ENCODE assay signal across 27 cellular contexts in the genomic region with DNA sequence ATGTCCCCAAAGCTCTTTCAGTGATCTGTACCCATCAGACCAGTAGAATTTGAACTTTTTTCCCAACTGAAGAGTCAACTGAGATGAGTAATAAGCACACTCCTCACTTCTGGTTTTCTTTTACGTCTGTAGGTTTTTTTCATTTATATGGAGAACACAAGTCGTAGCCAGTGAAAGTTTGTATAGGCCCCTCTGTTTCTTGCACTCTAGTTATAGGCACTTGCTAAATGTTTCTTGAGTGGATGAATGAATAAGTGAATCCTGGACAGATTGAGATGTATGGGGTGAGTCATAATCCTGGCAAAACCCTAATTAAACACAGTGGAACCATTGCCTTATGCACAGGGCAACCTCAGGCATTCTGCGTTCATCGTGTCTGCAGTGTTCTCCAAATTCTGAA.
DNase-seq lines count a peak whose midpoint lies in the region; ATAC-seq and TF ChIP-seq lines count a peak whose summit lies in the region.
"Had no signal": no experiment of that assay in that cellular context is flagged by ENCODE, and none has a peak within 500 bp of the region (broad histone marks: within the 10 kb centered on the region; RNA-seq: fewer than 3 reads in every experiment).

No MANE protein-coding gene starts in this region.

- H2AFZ ChIP-seq in PC-3 (ENCODE audit: low read length) (no peak overlapping the region), fibroblast of lung (ENCODE audit: low read length) (no peak overlapping the region)

- H3K4me1 Mint-ChIP-seq in activated CD4-positive, alpha-beta T cell treated with anti-CD3 and anti-CD28 coated beads for 36 hours, result no peaks in the 10 kb centered on the region
- H3K4me1 Mint-ChIP-seq in activated CD4-positive, alpha-beta T cell treated with anti-CD3 and anti-CD28 coated beads, Interleukin-2, amount 10 ng/mL, durations not matched to agents 7 days and 5 days, result no peaks in the 10 kb centered on the region
- no peaks in the 10 kb centered on the region for H3K4me1 Mint-ChIP-seq in T-helper 2 cell treated with Interferon-gamma antibody and Interleukin-4, amounts not matched to agents 5 μg/mL and 100 μg/mL, for 36 hours (ENCODE audit: low read depth)
- peaks cover 63% of the 10 kb centered on the region for H3K4me1 Mint-ChIP-seq in nephron progenitor cell

- H3K4me2 ChIP-seq in PC-3 (ENCODE audit: low read length), result no peak overlapping the region
- H3K4me2 ChIP-seq in fibroblast of lung (ENCODE audit: extremely low read depth, insufficient read depth, low read length), result no peak overlapping the region
- H3K4me2 ChIP-seq: BLaER1 treated with 17β-estradiol and CSF1 and Interleukin-3, amounts not matched to agents 10 nM and 100 nM had no signal

- peak; percentile 36 for ATAC-seq in activated CD4-positive, alpha-beta T cell treated with anti-CD3 and anti-CD28 coated beads for 36 hours
- ATAC-seq in PC-3, result peak; percentile 45
- ATAC-seq in upper lobe of right lung, result no peak

- H3K9me3 ChIP-seq in PC-3 (ENCODE audit: low read length) (no peaks in the 10 kb centered on the region), fibroblast of lung (ENCODE audit: control insufficient read depth, insufficient read depth, low read depth, low read length) (no peaks in the 10 kb centered on the region), upper lobe of right lung (no peaks in the 10 kb centered on the region)
- H3K9me3 ChIP-seq: BLaER1 treated with 17β-estradiol and CSF1 and Interleukin-3, amounts not matched to agents 10 nM and 100 nM; SJCRH30; stomach; uterus had no signal

- H3K9me2 ChIP-seq in PC-3 (replicated peaks; ENCODE audit: low read length), result no peaks in the 10 kb centered on the region

- no peak for TF ChIP-seq CTCF in PC-3 (conservative IDR thresholded peaks at IDR 0.05; ENCODE audit: low read depth, low read length)
- no peak for TF ChIP-seq CTCF in fibroblast of lung (conservative IDR thresholded peaks at IDR 0.05 in 1 of 2, IDR thresholded peaks at IDR 0.05 in 1 of 2; ENCODE audit: low read depth in 1 of 2, low read length in 2 of 2)
- no peak for TF ChIP-seq CTCF in upper lobe of right lung (IDR thresholded peaks at IDR 0.05)
- TF ChIP-seq CTCF in nephron progenitor cell (IDR thresholded peaks at IDR 0.05), result no peak

- peaks cover 17% of the 10 kb centered on the region for H3K4me1 ChIP-seq in PC-3 (ENCODE audit: insufficient read depth, low read length)
- H3K4me1 ChIP-seq in fibroblast of lung (ENCODE audit: control insufficient read depth, extremely low read depth, insufficient read depth, low read length), result peaks cover 13% of the 10 kb centered on the region
- H3K4me1 ChIP-seq in upper lobe of right lung, result peaks cover 31% of the 10 kb centered on the region
- H3K4me1 ChIP-seq: uterus had no signal

- H3F3A ChIP-seq in PC-3 (ENCODE audit: low read length, unreplicated experiment), result no peaks in the 10 kb centered on the region

- H4K20me1 ChIP-seq in PC-3 (ENCODE audit: low read length) (no peaks in the 10 kb centered on the region), fibroblast of lung (ENCODE audit: control insufficient read depth, extremely low read depth, insufficient read depth, low read length) (no peaks in the 10 kb centered on the region)
- H4K20me1 ChIP-seq: BLaER1 treated with 17β-estradiol and CSF1 and Interleukin-3, amounts not matched to agents 10 nM and 100 nM had no signal

- H3K9me3 Mint-ChIP-seq in activated CD4-positive, alpha-beta T cell treated with anti-CD3 and anti-CD28 coated beads for 36 hours (ENCODE audit: low read depth), result no peaks in the 10 kb centered on the region
- H3K9me3 Mint-ChIP-seq in activated CD4-positive, alpha-beta T cell treated with anti-CD3 and anti-CD28 coated beads, Interleukin-2, amount 10 ng/mL, durations not matched to agents 7 days and 5 days, result no peaks in the 10 kb centered on the region
- no peaks in the 10 kb centered on the region for H3K9me3 Mint-ChIP-seq in T-helper 2 cell treated with Interferon-gamma antibody and Interleukin-4, amounts not matched to agents 5 μg/mL and 100 μg/mL, for 36 hours
- no peaks in the 10 kb centered on the region for H3K9me3 Mint-ChIP-seq in nephron progenitor cell
- H3K9me3 Mint-ChIP-seq: brain, H9, neural crest cell had no signal

- H3K36me3 ChIP-seq in PC-3 (ENCODE audit: low read depth, low read length), result no peaks in the 10 kb centered on the region
- no peaks in the 10 kb centered on the region for H3K36me3 ChIP-seq in fibroblast of lung (ENCODE audit: control insufficient read depth, insufficient read depth, low read length)
- H3K36me3 ChIP-seq in upper lobe of right lung, result no peaks in the 10 kb centered on the region
- H3K36me3 ChIP-seq: BLaER1 treated with 17β-estradiol and CSF1 and Interleukin-3, amounts not matched to agents 10 nM and 100 nM; SJCRH30; stomach; uterus had no signal

- H3K36me3 Mint-ChIP-seq in activated CD4-positive, alpha-beta T cell treated with anti-CD3 and anti-CD28 coated beads for 36 hours (ENCODE audit: low read depth), result no peaks in the 10 kb centered on the region
- no peaks in the 10 kb centered on the region for H3K36me3 Mint-ChIP-seq in activated CD4-positive, alpha-beta T cell treated with anti-CD3 and anti-CD28 coated beads, Interleukin-2, amount 10 ng/mL, durations not matched to agents 7 days and 5 days (ENCODE audit: low read depth)
- no peaks in the 10 kb centered on the region for H3K36me3 Mint-ChIP-seq in T-helper 2 cell treated with Interferon-gamma antibody and Interleukin-4, amounts not matched to agents 5 μg/mL and 100 μg/mL, for 36 hours (ENCODE audit: low read depth)
- H3K36me3 Mint-ChIP-seq in nephron progenitor cell (ENCODE audit: low read depth), result peaks cover 9% of the 10 kb centered on the region
- H3K36me3 Mint-ChIP-seq: brain had no signal

- H3K79me2 ChIP-seq in PC-3 (ENCODE audit: low read length), result no peaks in the 10 kb centered on the region
- no peaks in the 10 kb centered on the region for H3K79me2 ChIP-seq in fibroblast of lung (ENCODE audit: control insufficient read depth, insufficient read depth, low read length)

- CTCF ChIA-PET in activated CD4-positive, alpha-beta T cell treated with anti-CD3 and anti-CD28 coated beads for 36 hours (lab: Charles Lee), result no interaction called here
- CTCF ChIA-PET in activated CD4-positive, alpha-beta T cell treated with anti-CD3 and anti-CD28 coated beads, Interleukin-2, amount 10 ng/mL, durations not matched to agents 7 days and 5 days (lab: Charles Lee), result no interaction called here
- CTCF ChIA-PET in PC-3 (lab: Charles Lee), result no interaction called here

- no peak for DNase-seq in activated CD4-positive, alpha-beta T cell treated with anti-CD3 and anti-CD28 coated beads for 36 hours
- no peak for DNase-seq in activated CD4-positive, alpha-beta T cell treated with anti-CD3 and anti-CD28 coated beads, Interleukin-2, amount 10 ng/mL, durations not matched to agents 7 days and 5 days
- DNase-seq in PC-3, result peak; percentile 38
- DNase-seq in fibroblast of lung (ENCODE audit: low read depth in 2 of 2), result peak; percentile 70 to 72
- DNase-seq in upper lobe of right lung, result no peak
- DNase-seq in T-helper 2 cell treated with Interferon-gamma antibody and Interleukin-4, amounts not matched to agents 5 μg/mL and 100 μg/mL, for 36 hours (ENCODE audit: low spot score), result no peak
- DNase-seq in islet precursor cell, result no peak
- DNase-seq in nephron progenitor cell, result no peak
- DNase-seq: activated CD8-positive, alpha-beta memory T cell treated with anti-CD3 and anti-CD28 coated beads for 24 hours; activated T-cell treated with anti-CD3 and anti-CD28 coated beads, Interleukin-2, amount 50 U/mL, for 48 hours; dermis blood vessel endothelial cell; H9; midbrain; NCI-H1048; NCI-H2029 treated with DMSO at 0.1 percent for 48 hours; NCI-H510A treated with DMSO at 0.1 percent for 48 hours; stimulated activated CD4-positive, alpha-beta T cell treated with anti-CD3 and anti-CD28 coated beads, Interleukin-2, amount 100 ng/mL, for 48 hours; stomach; uterus had no signal

- intact Hi-C loops in activated CD4-positive, alpha-beta T cell treated with anti-CD3 and anti-CD28 coated beads for 36 hours (cut with DNase I, micrococcal nuclease), result no loop called here
- intact Hi-C loops in PC-3 (cut with micrococcal nuclease), result no loop called here
- intact Hi-C loops in upper lobe of right lung (cut with DNase I), result loop anchor here (5.0 kb wide), 1 partner anchor 46 kb away; no protein-coding TSS in a partner anchor

- no TSS peak for BruUV-seq in PC-3 (replicated peaks; lab: Mats Ljungman, UMichigan)

- no peak overlapping the region for H3K27ac Mint-ChIP-seq in activated CD4-positive, alpha-beta T cell treated with anti-CD3 and anti-CD28 coated beads for 36 hours
- H3K27ac Mint-ChIP-seq in activated CD4-positive, alpha-beta T cell treated with anti-CD3 and anti-CD28 coated beads, Interleukin-2, amount 10 ng/mL, durations not matched to agents 7 days and 5 days, result no peak overlapping the region
- H3K27ac Mint-ChIP-seq in T-helper 2 cell treated with Interferon-gamma antibody and Interleukin-4, amounts not matched to agents 5 μg/mL and 100 μg/mL, for 36 hours, result no peak overlapping the region
- H3K27ac Mint-ChIP-seq in nephron progenitor cell, result no peak overlapping the region
- H3K27ac Mint-ChIP-seq: activated naive CD8-positive, alpha-beta T cell; brain; H9; progenitor cell of endocrine pancreas had no signal

- POLR2A ChIA-PET in activated CD4-positive, alpha-beta T cell treated with anti-CD3 and anti-CD28 coated beads for 36 hours (lab: Charles Lee), result no interaction called here
- POLR2A ChIA-PET in activated CD4-positive, alpha-beta T cell treated with anti-CD3 and anti-CD28 coated beads, Interleukin-2, amount 10 ng/mL, durations not matched to agents 7 days and 5 days (lab: Charles Lee), result no interaction called here
- POLR2A ChIA-PET in PC-3 (lab: Charles Lee; ENCODE audit: unreplicated experiment), result no interaction called here

- no peaks in the 10 kb centered on the region for H3K27me3 ChIP-seq in PC-3 (ENCODE audit: low read length)
- no peaks in the 10 kb centered on the region for H3K27me3 ChIP-seq in fibroblast of lung (ENCODE audit: control insufficient read depth, insufficient read depth, low read length)
- H3K27me3 ChIP-seq in upper lobe of right lung, result no peaks in the 10 kb centered on the region
- H3K27me3 ChIP-seq: BLaER1 treated with 17β-estradiol and CSF1 and Interleukin-3, amounts not matched to agents 10 nM and 100 nM; SJCRH30; stomach; uterus had no signal

- H3K9ac ChIP-seq in PC-3 (ENCODE audit: low read length), result no peak overlapping the region
- no peak overlapping the region for H3K9ac ChIP-seq in fibroblast of lung (ENCODE audit: insufficient read depth, low read length)
- H3K9ac ChIP-seq: BLaER1 treated with 17β-estradiol and CSF1 and Interleukin-3, amounts not matched to agents 10 nM and 100 nM had no signal

- H3K4me3 Mint-ChIP-seq in activated CD4-positive, alpha-beta T cell treated with anti-CD3 and anti-CD28 coated beads for 36 hours, result no peak overlapping the region
- no peak overlapping the region for H3K4me3 Mint-ChIP-seq in activated CD4-positive, alpha-beta T cell treated with anti-CD3 and anti-CD28 coated beads, Interleukin-2, amount 10 ng/mL, durations not matched to agents 7 days and 5 days
- H3K4me3 Mint-ChIP-seq in T-helper 2 cell treated with Interferon-gamma antibody and Interleukin-4, amounts not matched to agents 5 μg/mL and 100 μg/mL, for 36 hours, result no peak overlapping the region
- no peak overlapping the region for H3K4me3 Mint-ChIP-seq in nephron progenitor cell
- H3K4me3 Mint-ChIP-seq: activated naive CD8-positive, alpha-beta T cell; brain; H9; neural crest cell had no signal

- no peaks in the 10 kb centered on the region for H3K27me3 Mint-ChIP-seq in activated CD4-positive, alpha-beta T cell treated with anti-CD3 and anti-CD28 coated beads for 36 hours
- peaks cover 2% of the 10 kb centered on the region for H3K27me3 Mint-ChIP-seq in activated CD4-positive, alpha-beta T cell treated with anti-CD3 and anti-CD28 coated beads, Interleukin-2, amount 10 ng/mL, durations not matched to agents 7 days and 5 days
- peaks cover 3% of the 10 kb centered on the region for H3K27me3 Mint-ChIP-seq in T-helper 2 cell treated with Interferon-gamma antibody and Interleukin-4, amounts not matched to agents 5 μg/mL and 100 μg/mL, for 36 hours (ENCODE audit: low read depth)
- H3K27me3 Mint-ChIP-seq in nephron progenitor cell (ENCODE audit: low read depth, poor library complexity), result peaks cover 8% of the 10 kb centered on the region
- H3K27me3 Mint-ChIP-seq: activated naive CD8-positive, alpha-beta T cell; brain; progenitor cell of endocrine pancreas had no signal

- H3K4me3 ChIP-seq in PC-3 (ENCODE audit: low read length), result no peak overlapping the region
- H3K4me3 ChIP-seq in fibroblast of lung (replicated peaks in 1 of 4; ENCODE audit: control extremely low read depth in 1 of 4, insufficient read depth in 1 of 4, low read depth in 3 of 4, low read length in 4 of 4), result no peak overlapping the region
- H3K4me3 ChIP-seq in upper lobe of right lung, result no peak overlapping the region
- H3K4me3 ChIP-seq: BLaER1 treated with 17β-estradiol and CSF1 and Interleukin-3, amounts not matched to agents 10 nM and 100 nM; SJCRH30; skin epidermis; stomach; uterus had no signal

- H3K27ac ChIP-seq in PC-3 (ENCODE audit: low read length) (no peak overlapping the region), fibroblast of lung (ENCODE audit: insufficient read depth, low read length) (no peak overlapping the region), upper lobe of right lung (peak overlapping the region; percentile 68)
- H3K27ac ChIP-seq: BLaER1 treated with 17β-estradiol and CSF1 and Interleukin-3, amounts not matched to agents 10 nM and 100 nM; HL-60; SJCRH30 had no signal

Comparison
In these comparisons a context has a peak if more than half of its experiments do, and no peak if none do; other contexts are left out.
1. DNase-seq: peak in PC-3 (single experiment) and fibroblast of lung (2 of 2); none in activated CD4-positive, alpha-beta T cell treated with anti-CD3 and anti-CD28 coated beads for 36 hours (single experiment), activated CD4-positive, alpha-beta T cell treated with anti-CD3 and anti-CD28 coated beads, Interleukin-2, amount 10 ng/mL, durations not matched to agents 7 days and 5 days (single experiment), upper lobe of right lung (single experiment), T-helper 2 cell treated with Interferon-gamma antibody and Interleukin-4, amounts not matched to agents 5 μg/mL and 100 μg/mL, for 36 hours (single experiment), islet precursor cell (single experiment) and nephron progenitor cell (single experiment).